Comparison of ENCODE assay signal across 9 cellular contexts in the genomic region with DNA sequence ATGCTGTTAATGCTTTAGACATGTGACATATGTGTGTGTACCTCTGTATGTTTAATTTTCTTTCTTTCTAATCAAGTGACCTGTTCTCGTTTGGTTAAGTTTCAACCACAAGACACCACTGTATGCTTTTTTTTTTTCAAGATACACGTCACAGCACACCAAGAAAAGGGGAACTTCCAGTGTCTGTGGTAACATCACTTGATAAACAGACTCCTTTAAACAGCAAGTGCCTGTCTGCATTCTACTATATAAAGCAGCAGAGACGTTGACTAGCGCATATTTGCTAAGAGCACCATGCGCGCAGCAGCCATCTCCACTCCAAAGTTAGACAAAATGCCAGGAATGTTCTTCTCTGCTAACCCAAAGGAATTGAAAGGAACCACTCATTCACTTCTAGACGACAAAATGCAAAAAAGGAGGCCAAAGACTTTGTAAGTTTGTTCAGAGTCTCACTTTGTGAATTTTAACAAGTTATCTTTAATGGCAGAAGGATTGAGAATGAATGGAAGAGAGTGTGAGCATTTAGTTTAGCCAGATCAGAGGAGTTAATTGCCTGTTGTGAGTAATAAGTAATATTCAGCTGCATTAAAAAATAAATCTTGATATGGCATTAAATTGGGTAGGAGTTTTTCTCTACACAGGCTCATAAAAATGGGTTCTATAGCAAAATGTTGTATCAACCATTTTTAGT. TPM values are rescaled to one million over a fixed set of nuclear protein-coding genes. Genes with fewer than 3 reads are reported as not detected.
DNase-seq lines count a peak whose midpoint lies in the region; ATAC-seq and TF ChIP-seq lines count a peak whose summit lies in the region.
"Had no signal": no experiment of that assay in that cellular context is flagged by ENCODE, and none has a peak within 500 bp of the region (broad histone marks: within the 10 kb centered on the region; RNA-seq: fewer than 3 reads in every experiment).

A gene with protein sequence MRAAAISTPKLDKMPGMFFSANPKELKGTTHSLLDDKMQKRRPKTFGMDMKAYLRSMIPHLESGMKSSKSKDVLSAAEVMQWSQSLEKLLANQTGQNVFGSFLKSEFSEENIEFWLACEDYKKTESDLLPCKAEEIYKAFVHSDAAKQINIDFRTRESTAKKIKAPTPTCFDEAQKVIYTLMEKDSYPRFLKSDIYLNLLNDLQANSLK (plus strand): TSS at position 275 of the 691 bp plus-strand sequence. CDS start 20 bp downstream, at position 295.

- 44 to 49% methylated on average over 7 of the region's 7 CpGs for WGBS in lung, 2 donors

- no peaks in the 10 kb centered on the region for H3K36me3 ChIP-seq in lung (ENCODE audit: control insufficient read depth in 2 of 2, insufficient read depth in 2 of 2, low read length in 2 of 2)

- in situ Hi-C loops in GM13976 (cut with MboI; ENCODE audit: low sequenced_read_pairs, unreplicated experiment): no loop called here

- peak; percentile 82 for ATAC-seq in HG02571 (IDR thresholded peaks at IDR 0.05; ENCODE audit: unreplicated experiment)
- peak; percentile 67 for ATAC-seq in lung (ENCODE audit: insufficient read depth, low FRiP score)
- peak; percentile 95 for ATAC-seq in stimulated activated naive CD8-positive, alpha-beta T cell treated with anti-CD3 and anti-CD28 coated beads, Interleukin-15, amount 100 ng/mL, for 72 hours

- TF ChIP-seq CTCF in GM13976 (IDR thresholded peaks at IDR 0.05; ENCODE audit: borderline replicate concordance, control extremely low read depth, extremely low read depth, insufficient read depth, missing control alignments): no peak
- TF ChIP-seq CTCF in lung (IDR thresholded peaks at IDR 0.05; ENCODE audit: control extremely low read depth, extremely low read depth): no peak

- H3K4me1 Mint-ChIP-seq in stimulated activated naive CD8-positive, alpha-beta T cell treated with anti-CD3 and anti-CD28 coated beads, Interleukin-15, amount 100 ng/mL, for 72 hours: peaks cover 64% of the 10 kb centered on the region

- peaks cover 0 to under 1% of the 10 kb centered on the region in 2 donors for H3K9me3 Mint-ChIP-seq in stimulated activated naive CD8-positive, alpha-beta T cell treated with anti-CD3 and anti-CD28 coated beads, Interleukin-15, amount 100 ng/mL, for 72 hours

- H3K9me3 ChIP-seq in lung (ENCODE audit: control insufficient read depth in 2 of 2, insufficient read depth in 1 of 2, low read length in 1 of 2): peaks cover 0 to 2% of the 10 kb centered on the region in 2 donors

- peak within 1 kb of the TSS; percentile 92 for H3K27ac Mint-ChIP-seq in stimulated activated naive CD8-positive, alpha-beta T cell treated with anti-CD3 and anti-CD28 coated beads, Interleukin-15, amount 100 ng/mL, for 72 hours

- no peak within 1 kb of the TSS for H3K27ac ChIP-seq in lung (ENCODE audit: low read depth in 1 of 2, low read length in 1 of 2)

- peak; percentile 44 for DNase-seq in GM13976 (ENCODE audit: low spot score)
- DNase-seq in NOMO-1 treated with dmso at 0.1 percent for 144 hours (lab: John Stamatoyannopoulos, UW; ENCODE audit: unreplicated experiment): peak; percentile 80
- peak; percentile 18 to 44 for DNase-seq in activated T-helper 1 cell treated with anti-CD3 and anti-CD28 coated beads, Interleukin-2, amount 50 U/mL, for 16 hours (ENCODE audit: low read depth in 1 of 2, low spot score in 1 of 2)
- DNase-seq in lung (ENCODE audit: low spot score): no peak
- peak; percentile 55 to 56 for DNase-seq in stimulated activated naive CD8-positive, alpha-beta T cell treated with anti-CD3 and anti-CD28 coated beads, Interleukin-15, amount 100 ng/mL, for 72 hours
- no peak for DNase-seq in dermis blood vessel endothelial cell
- no peak for DNase-seq in NK-92 treated with Interleukin-12 subunit alpha and Interleukin-12 subunit beta, amount 100 ng/mL, for 24 hours (lab: John Stamatoyannopoulos, UW)

- H3K4me3 ChIP-seq in lung: no peak within 1 kb of the TSS

- peak within 1 kb of the TSS; percentile 85 to 91 for H3K4me3 Mint-ChIP-seq in stimulated activated naive CD8-positive, alpha-beta T cell treated with anti-CD3 and anti-CD28 coated beads, Interleukin-15, amount 100 ng/mL, for 72 hours

- H3K27me3 ChIP-seq in lung (ENCODE audit: control insufficient read depth, insufficient read depth): no peaks in the 10 kb centered on the region

- no peaks in the 10 kb centered on the region for H3K27me3 Mint-ChIP-seq in stimulated activated naive CD8-positive, alpha-beta T cell treated with anti-CD3 and anti-CD28 coated beads, Interleukin-15, amount 100 ng/mL, for 72 hours

- no peaks in the 10 kb centered on the region for H3K4me1 ChIP-seq in lung (ENCODE audit: control insufficient read depth in 2 of 2, insufficient read depth in 2 of 2, low read length in 2 of 2)

RNA-seq across cellular contexts. Expression of the gene that starts here (rescaled TPM):
- total RNA-seq in lung (10 to 100 TPM in 1 of 2 donors, 1 to 10 TPM in 1; 7.3 to 86.6 TPM), dermis blood vessel endothelial cell (not detected in 2 replicates)
- polyA plus RNA-seq in lung: 10 to 100 TPM in 1 of 2 donors, 1 to 10 TPM in 1; 8.0 to 34.1 TPM
- total RNA-seq: HT1080 had no signal

Comparison
In these comparisons a context has a peak if more than half of its experiments do, and no peak if none do; other contexts are left out.
1. DNase-seq: peak in GM13976 (single experiment), NOMO-1 treated with dmso at 0.1 percent for 144 hours (single experiment), activated T-helper 1 cell treated with anti-CD3 and anti-CD28 coated beads, Interleukin-2, amount 50 U/mL, for 16 hours (2 of 2) and stimulated activated naive CD8-positive, alpha-beta T cell treated with anti-CD3 and anti-CD28 coated beads, Interleukin-15, amount 100 ng/mL, for 72 hours (2 of 2); none in lung (single experiment), dermis blood vessel endothelial cell (single experiment) and NK-92 treated with Interleukin-12 subunit alpha and Interleukin-12 subunit beta, amount 100 ng/mL, for 24 hours (single experiment).
2. Peak in every context shown above with its lines, with median percentiles within 50 percentile points of each other: ATAC-seq.